In genomic region chr14:50943943-50944646, GRCh38 we compare ENCODE assay signal across 1 cellular context.
TF ChIP-seq lines count a peak whose summit lies in the region.

TSS of gene PYGL (minus strand) at chr14:50944483. CDS start at chr14:50944403, 80 bp downstream.

TF ChIP-seq in HEK293, 187 proteins besides CTCF, POLR2A, EP300 and RAD21 (continued from another document):
- TF ChIP-seq ZBTB49 (tag by site-specific recombination; IDR thresholded peaks at IDR 0.05; ENCODE audit: low read depth): no peak
- no peak for TF ChIP-seq HOXD13 (CRISPR knock-in tag; IDR thresholded peaks at IDR 0.05; ENCODE audit: borderline replicate concordance)
- peak; percentile 48; the same call in 1 of the 2 replicates for TF ChIP-seq ZBTB8A (tag by site-specific recombination; IDR thresholded peaks at IDR 0.05)
- TF ChIP-seq ZNF433 (tag by site-specific recombination; IDR thresholded peaks at IDR 0.05; ENCODE audit: low read depth): no peak
- TF ChIP-seq ZNF280C (tag by site-specific recombination; IDR thresholded peaks at IDR 0.05): no peak
- no peak for TF ChIP-seq BCL11B (tag by site-specific recombination; IDR thresholded peaks at IDR 0.05; ENCODE audit: low read depth)
- TF ChIP-seq ZNF221 (tag by site-specific recombination; IDR thresholded peaks at IDR 0.05; ENCODE audit: borderline replicate concordance): no peak
- 0 out of 2 replicates have a peak, but pooled peaks have one; percentile 14 for TF ChIP-seq ZBTB48 (tag by site-specific recombination; IDR thresholded peaks at IDR 0.05)
- TF ChIP-seq GLI4 (tag by site-specific recombination; IDR thresholded peaks at IDR 0.05): no peak
- no peak for TF ChIP-seq PRDM10 (tag by site-specific recombination; IDR thresholded peaks at IDR 0.05)
- TF ChIP-seq ZNF600 (tag by site-specific recombination; IDR thresholded peaks at IDR 0.05): no peak
- TF ChIP-seq ZNF266 (tag by site-specific recombination; IDR thresholded peaks at IDR 0.05; ENCODE audit: low read depth): no peak
- TF ChIP-seq ZNF146 (tag by site-specific recombination; IDR thresholded peaks at IDR 0.05): 0 out of 2 replicates have a peak, but pooled peaks have one; percentile 10
- TF ChIP-seq ZNF214 (tag by site-specific recombination; IDR thresholded peaks at IDR 0.05; ENCODE audit: borderline replicate concordance): no peak
- no peak for TF ChIP-seq ZNF18 (tag by site-specific recombination; IDR thresholded peaks at IDR 0.05)
- no peak for TF ChIP-seq ZNF133 (tag by site-specific recombination; IDR thresholded peaks at IDR 0.05)
- TF ChIP-seq HOXC10 (CRISPR knock-in tag; IDR thresholded peaks at IDR 0.05): no peak
- TF ChIP-seq TSHZ1 (tag by site-specific recombination; IDR thresholded peaks at IDR 0.05; ENCODE audit: borderline replicate concordance): no peak
- no peak for TF ChIP-seq ZNF585B (tag by site-specific recombination; IDR thresholded peaks at IDR 0.05)
- TF ChIP-seq ZBTB20 (tag by site-specific recombination; IDR thresholded peaks at IDR 0.05): no peak
- TF ChIP-seq ZNF692 (tag by site-specific recombination; IDR thresholded peaks at IDR 0.05): no peak
- peak; percentile 5; the same call in 1 of the 2 replicates for TF ChIP-seq EGR2 (tag by site-specific recombination; IDR thresholded peaks at IDR 0.05; ENCODE audit: low read depth)
- peak; percentile 80 for TF ChIP-seq GLIS2 (tag by site-specific recombination; IDR thresholded peaks at IDR 0.05)
- TF ChIP-seq ZNF501 (tag by site-specific recombination; IDR thresholded peaks at IDR 0.05): peak; percentile 72
